Comparison of ENCODE assay signal across 1 cellular context in genomic region chr2:205995260-205995659, GRCh38.
TF ChIP-seq lines count a peak whose summit lies in the region.

No MANE protein-coding gene starts in this region.

TF ChIP-seq in HCT116, 20 proteins besides CTCF, POLR2A, EP300 and RAD21 (continued from another document):
- TF ChIP-seq ZBTB33 (IDR thresholded peaks at IDR 0.05; ENCODE audit: extremely low read depth, insufficient replicate concordance, low read length), result no peak
